ENCODE assay signal across 11 cellular contexts in genomic region chr6:70857387-70858077, GRCh38.
DNase-seq lines count a peak whose midpoint lies in the region; ATAC-seq and TF ChIP-seq lines count a peak whose summit lies in the region.
"Had no signal": no experiment of that assay in that cellular context is flagged by ENCODE, and none has a peak within 500 bp of the region (broad histone marks: within the 10 kb centered on the region; RNA-seq: fewer than 3 reads in every experiment).

No MANE protein-coding gene starts in this region.

- no peaks in the 10 kb centered on the region for H3K9me3 ChIP-seq in adrenal gland (replicated peaks in 1 of 3)
- H3K9me3 ChIP-seq: ascending aorta had no signal

- H3K27ac ChIP-seq in caudate nucleus (ENCODE audit: low read depth, low read length) (no peak overlapping the region), adrenal gland (no peak overlapping the region)
- H3K27ac ChIP-seq: ascending aorta had no signal

- intact Hi-C loops in adrenal gland (cut with DNase I): no loop called here

- H3K27me3 Mint-ChIP-seq in progenitor cell of endocrine pancreas: no peaks in the 10 kb centered on the region
- H3K27me3 Mint-ChIP-seq: activated CD4-positive, alpha-beta memory T cell treated with anti-CD3 and anti-CD28 coated beads, Interleukin-2, amount 10 ng/mL, durations not matched to agents 7 days and 5 days had no signal

- H3K9me3 Mint-ChIP-seq in progenitor cell of endocrine pancreas (ENCODE audit: low read depth): no peaks in the 10 kb centered on the region
- H3K9me3 Mint-ChIP-seq: activated CD4-positive, alpha-beta memory T cell treated with anti-CD3 and anti-CD28 coated beads, Interleukin-2, amount 10 ng/mL, durations not matched to agents 7 days and 5 days had no signal

- no peaks in the 10 kb centered on the region for H3K27me3 ChIP-seq in GM06990 (replicated peaks; ENCODE audit: control insufficient read depth, insufficient read depth, low read length)
- no peaks in the 10 kb centered on the region for H3K27me3 ChIP-seq in adrenal gland
- H3K27me3 ChIP-seq: ascending aorta had no signal

- no peaks in the 10 kb centered on the region for H3K4me1 Mint-ChIP-seq in progenitor cell of endocrine pancreas (ENCODE audit: low read depth)
- H3K4me1 Mint-ChIP-seq: activated CD4-positive, alpha-beta memory T cell treated with anti-CD3 and anti-CD28 coated beads, Interleukin-2, amount 10 ng/mL, durations not matched to agents 7 days and 5 days had no signal

- TF ChIP-seq CTCF in GM06990 (IDR thresholded peaks at IDR 0.05; ENCODE audit: insufficient read depth, low read length, poor library complexity, severe bottlenecking) (no peak), progenitor cell of endocrine pancreas (IDR thresholded peaks at IDR 0.05; ENCODE audit: unreplicated experiment) (no peak), adrenal gland (IDR thresholded peaks at IDR 0.05) (no peak)

- H3K4me1 ChIP-seq in adrenal gland (replicated peaks in 1 of 2): no peaks in the 10 kb centered on the region
- H3K4me1 ChIP-seq: ascending aorta had no signal

- H3K4me3 ChIP-seq in GM06990 (replicated peaks; ENCODE audit: low read depth, low read length): no peak overlapping the region
- no peak overlapping the region for H3K4me3 ChIP-seq in adrenal gland
- H3K4me3 ChIP-seq: ascending aorta had no signal

- H3K27ac Mint-ChIP-seq in progenitor cell of endocrine pancreas: no peak overlapping the region
- H3K27ac Mint-ChIP-seq: activated CD4-positive, alpha-beta memory T cell treated with anti-CD3 and anti-CD28 coated beads, Interleukin-2, amount 10 ng/mL, durations not matched to agents 7 days and 5 days had no signal

- H3K36me3 ChIP-seq in GM06990 (ENCODE audit: control insufficient read depth, insufficient read depth, low read length): no peaks in the 10 kb centered on the region; the same call in 1 of the 2 replicates
- no peaks in the 10 kb centered on the region for H3K36me3 ChIP-seq in adrenal gland (replicated peaks in 1 of 2)

- 92 to 96% (median 94%) methylated on average over 5 of the region's 5 CpGs for WGBS in adrenal gland, 4 donors

- TF ChIP-seq POLR2A in adrenal gland (IDR thresholded peaks at IDR 0.05): no peak

- peaks cover 5% of the 10 kb centered on the region for H3K36me3 Mint-ChIP-seq in progenitor cell of endocrine pancreas (ENCODE audit: insufficient read depth)

- no peak overlapping the region for H3K4me3 Mint-ChIP-seq in progenitor cell of endocrine pancreas (ENCODE audit: low read depth)
- H3K4me3 Mint-ChIP-seq: activated CD4-positive, alpha-beta memory T cell treated with anti-CD3 and anti-CD28 coated beads, Interleukin-2, amount 10 ng/mL, durations not matched to agents 7 days and 5 days had no signal

- peak; percentile 41 for DNase-seq in GM06990 (ENCODE audit: extremely low read depth, insufficient read length)
- DNase-seq in GM19240 (ENCODE audit: insufficient read length, low spot score): peak; percentile 8
- DNase-seq in progenitor cell of endocrine pancreas (ENCODE audit: low spot score, unreplicated experiment): no peak
- no peak for DNase-seq in caudate nucleus (lab: John Stamatoyannopoulos, UW)
- no peak for DNase-seq in EL
- no peak for DNase-seq in adrenal gland
- DNase-seq: ACHN; activated CD4-positive, alpha-beta memory T cell treated with anti-CD3 and anti-CD28 coated beads, Interleukin-2, amount 10 ng/mL, durations not matched to agents 7 days and 5 days had no signal

- peak; percentile 100 for ATAC-seq in HG02678 (IDR thresholded peaks at IDR 0.05; ENCODE audit: unreplicated experiment)
- ATAC-seq in HG03457 (IDR thresholded peaks at IDR 0.05; ENCODE audit: unreplicated experiment): peak; percentile 98

Comparison
In these comparisons a context has a peak if more than half of its experiments do, and no peak if none do; other contexts are left out.
1. DNase-seq: peak in GM06990 (single experiment) and GM19240 (single experiment); none in progenitor cell of endocrine pancreas (single experiment), caudate nucleus (0 of 61), EL (single experiment) and adrenal gland (0 of 7).